In genomic region chr2:118131771-118132170, GRCh38 we compare ENCODE assay signal across 19 cellular contexts. TPM values are rescaled to one million over a fixed set of nuclear protein-coding genes. Genes with fewer than 3 reads are reported as not detected.
DNase-seq lines count a peak whose midpoint lies in the region; FAIRE-seq and TF ChIP-seq lines count a peak whose summit lies in the region.
"Had no signal": no experiment of that assay in that cellular context is flagged by ENCODE, and none has a peak within 500 bp of the region (broad histone marks: within the 10 kb centered on the region; RNA-seq: fewer than 3 reads in every experiment).

No MANE protein-coding gene starts in this region.

- no peaks in the 10 kb centered on the region for H3K36me3 ChIP-seq in Loucy (ENCODE audit: insufficient read depth, low read length)
- no peaks in the 10 kb centered on the region for H3K36me3 ChIP-seq in Karpas-422 (ENCODE audit: insufficient read depth, low read length)
- H3K36me3 ChIP-seq: BLaER1 treated with 17β-estradiol and CSF1 and Interleukin-3, amounts not matched to agents 10 nM and 100 nM had no signal

- H3K9me3 ChIP-seq in Loucy (ENCODE audit: insufficient read depth, low read depth, low read length) (no peaks in the 10 kb centered on the region), Karpas-422 (ENCODE audit: low read length) (no peaks in the 10 kb centered on the region)
- H3K9me3 ChIP-seq: A549; BLaER1 treated with 17β-estradiol and CSF1 and Interleukin-3, amounts not matched to agents 10 nM and 100 nM had no signal

- H3K27ac ChIP-seq in Karpas-422 (ENCODE audit: low read length) = no peak overlapping the region
- H3K27ac ChIP-seq: 22Rv1; A549; BLaER1 treated with 17β-estradiol and CSF1 and Interleukin-3, amounts not matched to agents 10 nM and 100 nM; C4-2B had no signal

- H3F3A ChIP-seq in Loucy (ENCODE audit: low read depth) = 0 out of 2 replicates have a peak, but pooled peaks cover 3% of the 10 kb centered on the region

- peak overlapping the region; percentile 43 for H3K4me2 ChIP-seq in Loucy (ENCODE audit: low read depth, low read length, poor library complexity, severe bottlenecking)
- H3K4me2 ChIP-seq in Karpas-422 (ENCODE audit: low read depth, low read length, poor library complexity, severe bottlenecking) = no peak overlapping the region
- H3K4me2 ChIP-seq: A549; BLaER1 treated with 17β-estradiol and CSF1 and Interleukin-3, amounts not matched to agents 10 nM and 100 nM had no signal

- in situ Hi-C loops in SK-MEL-5 (cut with HindIII; ENCODE audit: low pct_unique_long_range_greater_than_20kb, low sequenced_read_pairs) = no loop called here

- H3K4me3 ChIP-seq in Loucy (ENCODE audit: low read length, poor library complexity, severe bottlenecking) (no peak overlapping the region), Karpas-422 (ENCODE audit: low read length) (no peak overlapping the region)
- H3K4me3 ChIP-seq: A549; BLaER1 treated with 17β-estradiol and CSF1 and Interleukin-3, amounts not matched to agents 10 nM and 100 nM had no signal

- H3K9ac ChIP-seq in Loucy (ENCODE audit: low read depth, low read length, poor library complexity, severe bottlenecking) (no peak overlapping the region), Karpas-422 (ENCODE audit: low read length) (no peak overlapping the region)
- H3K9ac ChIP-seq: BLaER1 treated with 17β-estradiol and CSF1 and Interleukin-3, amounts not matched to agents 10 nM and 100 nM had no signal

- H3K79me2 ChIP-seq in Loucy (ENCODE audit: insufficient read depth, low read length) (no peaks in the 10 kb centered on the region), Karpas-422 (ENCODE audit: low read length) (no peaks in the 10 kb centered on the region)

- DNase-seq in COLO829 (ENCODE audit: low spot score) (peak; percentile 89), SK-MEL-5 (ENCODE audit: low read depth, low spot score) (peak; percentile 40), foreskin melanocyte (peak; percentile 77), D721Med (ENCODE audit: insufficient read length, low spot score) (no peak), NCI-H1105 (lab: John Stamatoyannopoulos, UW) (no peak), Karpas-422 (no peak)
- DNase-seq: AML-193; CD4-positive, alpha-beta T cell; CD8-positive, alpha-beta T cell; COR-L47; DMS79 treated with DMSO at 0.1 percent for 48 hours; GF-D8 had no signal

- no peak for TF ChIP-seq CTCF in Loucy (conservative IDR thresholded peaks at IDR 0.05; ENCODE audit: low read length)
- TF ChIP-seq CTCF in D721Med (IDR thresholded peaks at IDR 0.05; ENCODE audit: insufficient read depth, missing control alignments) = no peak

- H4K20me1 ChIP-seq in Loucy (ENCODE audit: insufficient read depth, low read length, poor library complexity, severe bottlenecking) = no peaks in the 10 kb centered on the region
- H4K20me1 ChIP-seq in Karpas-422 (ENCODE audit: insufficient read depth, low read depth, low read length) = no peaks in the 10 kb centered on the region
- H4K20me1 ChIP-seq: BLaER1 treated with 17β-estradiol and CSF1 and Interleukin-3, amounts not matched to agents 10 nM and 100 nM had no signal

- H2AFZ ChIP-seq in Loucy (ENCODE audit: low read length) (no peak overlapping the region), Karpas-422 (ENCODE audit: low read length) (no peak overlapping the region)

- H3K9me2 ChIP-seq in Loucy (replicated peaks; ENCODE audit: low read depth, low read length) (no peaks in the 10 kb centered on the region), Karpas-422 (replicated peaks; ENCODE audit: insufficient read depth, low read length) (no peaks in the 10 kb centered on the region)

- H3K27me3 ChIP-seq in Loucy (ENCODE audit: insufficient read depth, low read length, poor library complexity, severe bottlenecking) (no peaks in the 10 kb centered on the region), Karpas-422 (ENCODE audit: low read length) (no peaks in the 10 kb centered on the region)
- H3K27me3 ChIP-seq: BLaER1 treated with 17β-estradiol and CSF1 and Interleukin-3, amounts not matched to agents 10 nM and 100 nM had no signal

- no peak for FAIRE-seq in D721Med (lab: Jason Lieb, UNC)
- FAIRE-seq: A549, G401.6, GM12892 had no signal

- H3K4me1 ChIP-seq in Loucy (ENCODE audit: insufficient read depth, low read length, poor library complexity, severe bottlenecking) (peaks cover 18% of the 10 kb centered on the region), Karpas-422 (ENCODE audit: low read length) (peaks cover 4% of the 10 kb centered on the region)
- H3K4me1 ChIP-seq: A549 had no signal

RNA-seq across cellular contexts. Expression of gene INSIG2, which starts 43.5 kb away (rescaled TPM):
- total RNA-seq in SK-MEL-5 (2014; rRNA removed; shearing (Covaris generic)) = 3.8 and 4.6 TPM in 2 replicates
- 5.0 and 9.4 TPM in 2 replicates for polyA plus RNA-seq in SK-MEL-5 (2015; cell fraction: cytosol; rRNA removed)
- 4.9 and 16.3 TPM in 2 replicates for polyA plus RNA-seq in SK-MEL-5 (2015; cell fraction: nucleus; rRNA removed)
- total RNA-seq in Karpas-422 (2014; rRNA removed; shearing (Covaris generic); ENCODE audit: low replicate concordance) = 17.8 and 37.6 TPM in 2 replicates

Comparison
In these comparisons a context has a peak if more than half of its experiments do, and no peak if none do; other contexts are left out.
1. DNase-seq: peak in COLO829 (single experiment), SK-MEL-5 (single experiment) and foreskin melanocyte (single experiment); none in D721Med (single experiment), NCI-H1105 (single experiment) and Karpas-422 (single experiment).